ENCODE assay signal across 8 cellular contexts in genomic region chr6:33201147-33201545, GRCh38. TPM values are rescaled to one million over a fixed set of nuclear protein-coding genes. Genes with fewer than 3 reads are reported as not detected.
DNase-seq lines count a peak whose midpoint lies in the region; ATAC-seq and TF ChIP-seq lines count a peak whose summit lies in the region.

No MANE protein-coding gene starts in this region.

- H3K9ac ChIP-seq in colonic mucosa (ENCODE audit: low read depth in 2 of 2, low read length in 2 of 2) (peak overlapping the region; percentile 81 to 93), muscle layer of colon (ENCODE audit: low read length) (peak overlapping the region; percentile 73)

- TF ChIP-seq CTCF in AG09309 (IDR thresholded peaks at IDR 0.05; ENCODE audit: control insufficient read depth, insufficient read depth, low read depth, low read length, missing control alignments) (no peak), colonic mucosa (IDR thresholded peaks at IDR 0.05) (no peak)

- H3K27me3 ChIP-seq in colonic mucosa (no peaks in the 10 kb centered on the region), muscle layer of colon (ENCODE audit: control insufficient read depth in 1 of 2, insufficient read depth in 2 of 2, low read length in 2 of 2) (no peaks in the 10 kb centered on the region)

- H3K36me3 ChIP-seq in colonic mucosa: no peaks in the 10 kb centered on the region
- H3K36me3 ChIP-seq in muscle layer of colon (ENCODE audit: insufficient read depth, low read length): peaks cover 37% of the 10 kb centered on the region

- peak overlapping the region; percentile 90 for H3K4me3 ChIP-seq in AG09309 (ENCODE audit: control insufficient read depth, low read depth, low read length)
- peak overlapping the region; percentile 100 for H3K4me3 ChIP-seq in Jurkat, Clone E6-1 (ENCODE audit: low read length)
- H3K4me3 ChIP-seq in colonic mucosa: peak overlapping the region; percentile 75
- H3K4me3 ChIP-seq in muscle layer of colon (ENCODE audit: low read depth in 1 of 2, low read length in 2 of 2): peak overlapping the region; percentile 64 to 95

- peaks cover 15% of the 10 kb centered on the region for H3K4me1 ChIP-seq in colonic mucosa
- H3K4me1 ChIP-seq in muscle layer of colon (ENCODE audit: insufficient read depth, low read length): peaks cover 61% of the 10 kb centered on the region

- intact Hi-C loops in colonic mucosa (cut with DNase I): no loop called here

- no peak for ATAC-seq in GM18870 (IDR thresholded peaks at IDR 0.05; ENCODE audit: unreplicated experiment)

- DNase-seq in AG09309 (ENCODE audit: low read depth) (no peak), colonic mucosa (no peak), NCI-H2081 treated with DMSO at 0.1 percent for 48 hours (lab: John Stamatoyannopoulos, UW) (no peak)
- no peak for DNase-seq in Jurkat, Clone E6-1 (ENCODE audit: low read depth, low spot score)
- no peak for DNase-seq in activated effector memory CD4-positive, alpha-beta T cell treated with Interleukin-2 at 50 U/mL for 16 hours
- DNase-seq in stimulated activated CD4-positive, alpha-beta T cell treated with anti-CD3 and anti-CD28 coated beads, Interleukin-15, amount 100 ng/mL, for 24 hours: no peak

- H3K27ac ChIP-seq in colonic mucosa: peak overlapping the region; percentile 94
- H3K27ac ChIP-seq in muscle layer of colon (ENCODE audit: low read depth, low read length): peak overlapping the region; percentile 99

- H3K9me3 ChIP-seq in colonic mucosa: no peaks in the 10 kb centered on the region
- H3K9me3 ChIP-seq in muscle layer of colon (ENCODE audit: low read length): no peaks in the 10 kb centered on the region

RNA-seq across cellular contexts. Expression of gene SLC39A7, which starts 0.5 kb away (rescaled TPM):
- polyA plus RNA-seq in Jurkat, Clone E6-1 (2012; ENCODE audit: insufficient read depth, insufficient read length): 81.6 TPM
- 100 to 1,000 TPM; 170 to 212 TPM for total RNA-seq in colonic mucosa

RNA-seq across cellular contexts. Expression of gene RXRB, which starts 0.7 kb away (rescaled TPM):
- polyA plus RNA-seq in Jurkat, Clone E6-1 (2012; ENCODE audit: insufficient read depth, insufficient read length): 45.5 TPM
- total RNA-seq in colonic mucosa: 10 to 100 TPM; 33.4 to 36.3 TPM

RNA-seq across cellular contexts. Expression of gene HSD17B8, which starts 3.3 kb away (rescaled TPM):
- polyA plus RNA-seq in Jurkat, Clone E6-1 (2012; ENCODE audit: insufficient read depth, insufficient read length): 16.4 TPM
- 10 to 100 TPM; 13.0 to 23.7 TPM for total RNA-seq in colonic mucosa

RNA-seq across cellular contexts. Expression of gene RING1, which starts 7.2 kb away (rescaled TPM):
- polyA plus RNA-seq in Jurkat, Clone E6-1 (2012; ENCODE audit: insufficient read depth, insufficient read length): 75.4 TPM
- total RNA-seq in colonic mucosa: 10 to 100 TPM; 24.8 to 30.9 TPM

RNA-seq across cellular contexts. Expression of gene COL11A2, which starts 8.9 kb away (rescaled TPM):
- polyA plus RNA-seq in Jurkat, Clone E6-1 (2012; ENCODE audit: insufficient read depth, insufficient read length): 2.7 TPM
- total RNA-seq in colonic mucosa: under 1 TPM; 0.13 to 0.44 TPM
